8 cellular contexts compared by ENCODE assay signal in genomic region chr3:111071257-111072015, GRCh38. TPM values are rescaled to one million over a fixed set of nuclear protein-coding genes. Genes with fewer than 3 reads are reported as not detected.
A peak's percentile ranks its signal among the peaks of the same experiment; 100 is the strongest.
DNase-seq lines count a peak whose midpoint lies in the region; ATAC-seq and TF ChIP-seq lines count a peak whose summit lies in the region.

Gene NECTIN3 (plus strand): TSS chr3:111071816. CDS start chr3:111072018, 202 bp downstream.

- in situ Hi-C loops in transverse colon (cut with MboI; ENCODE audit: low pct_ligation_motif_present in 1 of 4, low pct_unique_long_range_greater_than_20kb in 1 of 4, low sequenced_read_pairs in 3 of 4), result no loop called here

- no peaks in the 10 kb centered on the region for H3K9me3 ChIP-seq in right cardiac atrium (ENCODE audit: control insufficient read depth, low read length)
- no peaks in the 10 kb centered on the region for H3K9me3 ChIP-seq in transverse colon

- peak; percentile 47 for TF ChIP-seq POLR2A in transverse colon (IDR thresholded peaks at IDR 0.05)

- no peaks in the 10 kb centered on the region for H3K27me3 Mint-ChIP-seq in progenitor cell of endocrine pancreas

- peak within 1 kb of the TSS; percentile 97 for H3K27ac Mint-ChIP-seq in progenitor cell of endocrine pancreas

- TF ChIP-seq CTCF in progenitor cell of endocrine pancreas (IDR thresholded peaks at IDR 0.05; ENCODE audit: unreplicated experiment) (no peak), transverse colon (IDR thresholded peaks at IDR 0.05) (no peak)

- H3K27me3 ChIP-seq in right cardiac atrium (ENCODE audit: control insufficient read depth, insufficient read depth), result no peaks in the 10 kb centered on the region
- H3K27me3 ChIP-seq in transverse colon, result no peaks in the 10 kb centered on the region

- peak within 1 kb of the TSS; percentile 96 for H3K4me3 Mint-ChIP-seq in progenitor cell of endocrine pancreas (ENCODE audit: low read depth)

- H3K4me1 ChIP-seq in right cardiac atrium (ENCODE audit: control insufficient read depth, insufficient read depth, low read length), result no peaks in the 10 kb centered on the region
- H3K4me1 ChIP-seq in transverse colon, result peaks cover 0 to 35% (median 24%) of the 10 kb centered on the region in 4 donors

- H3K36me3 Mint-ChIP-seq in progenitor cell of endocrine pancreas (ENCODE audit: insufficient read depth), result peaks cover 3% of the 10 kb centered on the region

- H3K36me3 ChIP-seq in transverse colon, result no peaks in the 10 kb centered on the region

- H3K27ac ChIP-seq in right cardiac atrium (ENCODE audit: low read length), result peak within 1 kb of the TSS; percentile 95
- H3K27ac ChIP-seq in transverse colon, result peak within 1 kb of the TSS; percentile 88 to 97 (median 94)

- no peak for TF ChIP-seq EP300 in transverse colon (IDR thresholded peaks at IDR 0.05; ENCODE audit: low read depth)

- peak; percentile 92 for DNase-seq in DMS 273 treated with DMSO at 0.1 percent for 48 hours (lab: John Stamatoyannopoulos, UW)
- peak; percentile 98 for DNase-seq in LHCN-M2 (ENCODE audit: low read depth)
- peak; percentile 85 for DNase-seq in T-helper 22 cell (ENCODE audit: low read depth)
- DNase-seq in astrocyte of the hippocampus (ENCODE audit: low read depth, low spot score), result peak; percentile 98
- DNase-seq in right cardiac atrium, result peak; percentile 95 to 98 (median 97)
- peak; percentile 88 for DNase-seq in progenitor cell of endocrine pancreas (ENCODE audit: low spot score, unreplicated experiment)
- DNase-seq in transverse colon, result peak; percentile 96

- peaks cover 46% of the 10 kb centered on the region for H3K4me1 Mint-ChIP-seq in progenitor cell of endocrine pancreas (ENCODE audit: low read depth)

- H3K4me3 ChIP-seq in right cardiac atrium (ENCODE audit: low read length), result peak within 1 kb of the TSS; percentile 94
- H3K4me3 ChIP-seq in transverse colon, result peak within 1 kb of the TSS; percentile 56 to 96 (median 78)

- intact Hi-C loops in right cardiac atrium (cut with DNase I) (no loop called here), transverse colon (cut with DNase I; ENCODE audit: low total_unique reads) (no loop called here)

- no peaks in the 10 kb centered on the region for H3K9me3 Mint-ChIP-seq in progenitor cell of endocrine pancreas (ENCODE audit: low read depth)

- ATAC-seq in GM21717 (IDR thresholded peaks at IDR 0.05; ENCODE audit: unreplicated experiment) (peak; percentile 89), right cardiac atrium (peak; percentile 97)

- under 1% methylated on average over 77 of the region's 77 CpGs for WGBS in right cardiac atrium
- 3% methylated on average over 68 of the region's 77 CpGs; no CpG with 5 or more reads in 1 of the 2 donors for WGBS in transverse colon (ENCODE audit: low coverage in 1 of 2), 2 donors

RNA-seq across cellular contexts. Expression of gene NECTIN3, which starts in this region (rescaled TPM):
- total RNA-seq in LHCN-M2 (2014; rRNA removed), result 44.6 and 57.3 TPM in 2 replicates
- polyA plus RNA-seq in LHCN-M2 (2012), result 22.2 TPM
- total RNA-seq in right cardiac atrium, result 10 to 100 TPM; 13.3 to 16.7 (median 15.4) TPM
- polyA plus RNA-seq in right cardiac atrium, result 3.8 TPM
- 46.5 and 46.7 TPM in 2 replicates for total RNA-seq in progenitor cell of endocrine pancreas
- total RNA-seq in transverse colon, result 100 to 1,000 TPM in 1 of 4 donors, 10 to 100 TPM in 3; 28.1 to 104 (median 40.8) TPM

Comparison
In these comparisons a context has a peak if more than half of its experiments do, and no peak if none do; other contexts are left out.
1. Peak in every context shown above with its lines: DNase-seq, ATAC-seq, H3K4me3 ChIP-seq and H3K27ac ChIP-seq.